ENCODE assay signal across 9 cellular contexts in genomic region chr15:63517614-63518013, GRCh38. TPM values are rescaled to one million over a fixed set of nuclear protein-coding genes. Genes with fewer than 3 reads are reported as not detected.
DNase-seq lines count a peak whose midpoint lies in the region; ATAC-seq and TF ChIP-seq lines count a peak whose summit lies in the region.
"Had no signal": no experiment of that assay in that cellular context is flagged by ENCODE, and none has a peak within 500 bp of the region (broad histone marks: within the 10 kb centered on the region; RNA-seq: fewer than 3 reads in every experiment).

No MANE protein-coding gene starts in this region.

- DNase-seq in activated T-cell treated with anti-CD3 and anti-CD28 coated beads, Interleukin-2, amount 50 U/mL, for 24 hours = no peak
- no peak for DNase-seq in activated T-cell treated with anti-CD3 and anti-CD28 coated beads, Interleukin-2, amount 50 U/mL, for 1 hour
- no peak for DNase-seq in activated B cell treated with CpG ODN at 0.5 μM for 24 hours
- peak; percentile 36 to 38 (median 36) for DNase-seq in immature natural killer cell
- no peak for DNase-seq in stomach
- no peak for DNase-seq in KG1 (lab: John Stamatoyannopoulos, UW)
- no peak for DNase-seq in NCI-H2029 (lab: John Stamatoyannopoulos, UW)

- TF ChIP-seq EP300 in stomach (IDR thresholded peaks at IDR 0.05) = no peak

- H3K4me3 Mint-ChIP-seq in activated T-cell treated with anti-CD3 and anti-CD28 coated beads, Interleukin-2, amount 50 U/mL, for 24 hours = no peak overlapping the region
- peak overlapping the region; percentile 39 for H3K4me3 Mint-ChIP-seq in activated B cell treated with CpG ODN at 0.5 μM for 24 hours
- H3K4me3 Mint-ChIP-seq in immature natural killer cell = peak overlapping the region; percentile 27 to 72 (median 50)

- intact Hi-C loops in activated B cell treated with CpG ODN at 0.5 μM for 24 hours (cut with micrococcal nuclease) = loop anchor here (5.0 kb wide), 1 partner anchor 35 kb away; no protein-coding TSS in a partner anchor
- intact Hi-C loops in stomach (cut with DNase I; ENCODE audit: low total_unique reads) = no loop called here

- no peaks in the 10 kb centered on the region for H3K27me3 ChIP-seq in stomach

- peaks cover 74 to 100% (median 88%) of the 10 kb centered on the region in 4 donors for H3K4me1 ChIP-seq in stomach

- CTCF ChIA-PET in activated B cell treated with CpG ODN at 0.5 μM for 24 hours (lab: Charles Lee) = interaction anchor here (1.4 to 3.3 kb wide), 3 partner anchors 14 to 51 kb away, joined by 3 to 10 read pairs (median 5); no protein-coding TSS in a partner anchor

- H3K27ac Mint-ChIP-seq in activated T-cell treated with anti-CD3 and anti-CD28 coated beads, Interleukin-2, amount 50 U/mL, for 24 hours = peak overlapping the region; percentile 69
- H3K27ac Mint-ChIP-seq in activated B cell treated with CpG ODN at 0.5 μM for 24 hours = peak overlapping the region; percentile 64
- H3K27ac Mint-ChIP-seq in immature natural killer cell = peak overlapping the region; percentile 54 to 81 (median 79)

- WGBS in stomach, 5 donors = 63 to 79% (median 76%) methylated on average over 1 of the region's 1 CpG

- peak; percentile 37 for ATAC-seq in activated B cell treated with CpG ODN at 0.5 μM for 24 hours (ENCODE audit: low read depth)
- ATAC-seq in HG02610 (IDR thresholded peaks at IDR 0.05; ENCODE audit: unreplicated experiment) = no peak

- peaks cover 3% of the 10 kb centered on the region for H3K36me3 Mint-ChIP-seq in activated T-cell treated with anti-CD3 and anti-CD28 coated beads, Interleukin-2, amount 50 U/mL, for 24 hours (ENCODE audit: low read depth)
- H3K36me3 Mint-ChIP-seq in activated B cell treated with CpG ODN at 0.5 μM for 24 hours (ENCODE audit: low read depth) (peaks cover 7% of the 10 kb centered on the region), immature natural killer cell (no peaks in the 10 kb centered on the region)

- H3K4me3 ChIP-seq in stomach = no peak overlapping the region
- H3K4me3 ChIP-seq: lung had no signal

- no peaks in the 10 kb centered on the region for H3K36me3 ChIP-seq in stomach

- TF ChIP-seq POLR2A in stomach (IDR thresholded peaks at IDR 0.05) = no peak

- H3K27ac ChIP-seq in stomach = peak overlapping the region; percentile 36 to 75 (median 37)

- no peaks in the 10 kb centered on the region for H3K27me3 Mint-ChIP-seq in activated T-cell treated with anti-CD3 and anti-CD28 coated beads, Interleukin-2, amount 50 U/mL, for 24 hours
- no peaks in the 10 kb centered on the region for H3K27me3 Mint-ChIP-seq in activated B cell treated with CpG ODN at 0.5 μM for 24 hours
- no peaks in the 10 kb centered on the region for H3K27me3 Mint-ChIP-seq in immature natural killer cell (ENCODE audit: low read depth in 3 of 3)

- POLR2A ChIA-PET in activated B cell treated with CpG ODN at 0.5 μM for 24 hours (lab: Charles Lee) = interaction anchor here (0.7 to 2.6 kb wide), 5 partner anchors 13 to 79 kb away, joined by 3 to 20 read pairs (median 4); partner anchors contain the start of genes FBXL22 and USP3

- peaks cover 89% of the 10 kb centered on the region for H3K4me1 Mint-ChIP-seq in activated T-cell treated with anti-CD3 and anti-CD28 coated beads, Interleukin-2, amount 50 U/mL, for 24 hours (ENCODE audit: low read depth)
- H3K4me1 Mint-ChIP-seq in activated B cell treated with CpG ODN at 0.5 μM for 24 hours = peaks cover 92% of the 10 kb centered on the region
- H3K4me1 Mint-ChIP-seq in immature natural killer cell = peaks cover 84 to 100% of the 10 kb centered on the region in 2 donors

- TF ChIP-seq CTCF in activated B cell treated with CpG ODN at 0.5 μM for 24 hours (IDR thresholded peaks at IDR 0.05) = no peak
- TF ChIP-seq CTCF in stomach (IDR thresholded peaks at IDR 0.05) = no peak

- H3K9me3 Mint-ChIP-seq in activated T-cell treated with anti-CD3 and anti-CD28 coated beads, Interleukin-2, amount 50 U/mL, for 24 hours = no peaks in the 10 kb centered on the region
- H3K9me3 Mint-ChIP-seq in activated B cell treated with CpG ODN at 0.5 μM for 24 hours (no peaks in the 10 kb centered on the region), immature natural killer cell (no peaks in the 10 kb centered on the region)

- no peaks in the 10 kb centered on the region for H3K9me3 ChIP-seq in stomach

RNA-seq across cellular contexts. Expression of gene USP3, which starts 13.2 kb away (rescaled TPM):
- total RNA-seq in activated B cell treated with CpG ODN at 0.5 μM for 24 hours (92.7 and 110 TPM in 2 replicates), stomach (100 to 1,000 TPM in 2 of 5 donors, 10 to 100 TPM in 3; 10.5 to 174 (median 68.7) TPM)
- polyA plus RNA-seq in immature natural killer cell (10 to 100 TPM; 24.7 to 39.1 (median 32.9) TPM), stomach (10 to 100 TPM; 20.8 to 27.3 (median 25.7) TPM)

Comparison
In these comparisons a context has a peak if more than half of its experiments do, and no peak if none do; other contexts are left out.
1. DNase-seq: peak in immature natural killer cell (3 of 3); none in activated T-cell treated with anti-CD3 and anti-CD28 coated beads, Interleukin-2, amount 50 U/mL, for 24 hours (single experiment), activated T-cell treated with anti-CD3 and anti-CD28 coated beads, Interleukin-2, amount 50 U/mL, for 1 hour (single experiment), activated B cell treated with CpG ODN at 0.5 μM for 24 hours (single experiment), stomach (single experiment), KG1 (single experiment) and NCI-H2029 (single experiment).
2. Peak in every context shown above with its lines, with median percentiles within 50 percentile points of each other: H3K27ac Mint-ChIP-seq.